ENCODE assay signal across 21 cellular contexts in the genomic region with DNA sequence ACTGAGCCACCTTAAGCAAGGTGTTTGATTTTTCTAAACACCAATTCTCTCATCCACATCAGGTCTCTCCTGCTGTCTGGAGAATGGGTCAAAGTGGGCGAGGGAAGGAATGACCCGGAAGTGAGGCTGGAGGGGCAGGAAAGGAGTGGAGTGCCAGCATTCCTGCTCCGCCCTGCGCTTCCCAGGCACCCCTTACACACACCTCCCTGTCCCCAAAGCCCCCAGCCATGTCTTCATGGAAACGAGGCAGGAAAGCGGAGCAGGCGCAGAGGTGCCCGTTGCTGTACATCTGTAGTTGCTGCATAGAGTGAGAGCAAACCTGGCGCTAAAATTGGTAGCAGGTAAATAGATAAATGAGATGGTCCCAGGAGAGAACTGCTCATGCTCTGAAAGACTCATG. TPM values are rescaled to one million over a fixed set of nuclear protein-coding genes. Genes with fewer than 3 reads are reported as not detected.
DNase-seq lines count a peak whose midpoint lies in the region; ATAC-seq, FAIRE-seq and TF ChIP-seq lines count a peak whose summit lies in the region.
"Had no signal": no experiment of that assay in that cellular context is flagged by ENCODE, and none has a peak within 500 bp of the region (broad histone marks: within the 10 kb centered on the region; RNA-seq: fewer than 3 reads in every experiment).

No MANE protein-coding gene starts in this region.

- CTCF ChIA-PET in A549 (lab: Yijun Ruan, JAX), result interaction anchor here (1.4 to 16.4 kb wide), 5 partner anchors 14 to 266 kb away, joined by 3 to 116 read pairs (median 15); no protein-coding TSS in a partner anchor
- CTCF ChIA-PET in activated CD8-positive, alpha-beta memory T cell treated with anti-CD3 and anti-CD28 coated beads, Interleukin-2, amount 10 ng/mL, durations not matched to agents 7 days and 5 days (lab: Charles Lee), result interaction anchor here (1.2 to 5.3 kb wide), 4 partner anchors 14 to 65 kb away, joined by 3 to 155 read pairs (median 35); partner anchors contain the start of gene SLC20A1

- no peak overlapping the region for H3K4me3 Mint-ChIP-seq in activated CD8-positive, alpha-beta memory T cell treated with anti-CD3 and anti-CD28 coated beads, Interleukin-2, amount 10 ng/mL, durations not matched to agents 7 days and 5 days
- H3K4me3 Mint-ChIP-seq: neural progenitor cell had no signal

- WGBS in A549 (ENCODE audit: missing lambda C conversion rate), result 88% methylated on average over 9 of the region's 9 CpGs
- WGBS in mesenchymal stem cell, result 97% methylated on average over 5 of the region's 9 CpGs

- peaks cover 45% of the 10 kb centered on the region for H3K4me1 Mint-ChIP-seq in activated CD8-positive, alpha-beta memory T cell treated with anti-CD3 and anti-CD28 coated beads, Interleukin-2, amount 10 ng/mL, durations not matched to agents 7 days and 5 days

- H2AK5ac ChIP-seq in mesenchymal stem cell (ENCODE audit: low read length, severe bottlenecking), result peak overlapping the region; percentile 29

- no peaks in the 10 kb centered on the region for H3K27me3 ChIP-seq in DND-41 (ENCODE audit: insufficient read depth, low read length, poor library complexity)
- H3K27me3 ChIP-seq in mesenchymal stem cell (ENCODE audit: control insufficient read depth in 1 of 2, insufficient read depth in 1 of 2, low read length in 2 of 2), result no peaks in the 10 kb centered on the region
- no peaks in the 10 kb centered on the region for H3K27me3 ChIP-seq in MM.1S (replicated peaks; ENCODE audit: insufficient read depth, low read length)
- H3K27me3 ChIP-seq: esophagus squamous epithelium, neural progenitor cell, testis had no signal

- peaks cover 16% of the 10 kb centered on the region for H3F3A ChIP-seq in MM.1S (ENCODE audit: insufficient read depth, low read length)

- no peaks in the 10 kb centered on the region for H3K36me3 ChIP-seq in DND-41 (ENCODE audit: insufficient read depth, low read length)
- H3K36me3 ChIP-seq in mesenchymal stem cell (ENCODE audit: control insufficient read depth in 1 of 2, insufficient read depth in 2 of 2, low read depth in 1 of 2, low read length in 2 of 2), result no peaks in the 10 kb centered on the region
- H3K36me3 ChIP-seq in MM.1S (replicated peaks; ENCODE audit: insufficient read depth, low read length), result no peaks in the 10 kb centered on the region
- H3K36me3 ChIP-seq: esophagus squamous epithelium, neural progenitor cell had no signal

- TF ChIP-seq RAD21 in A549 (conservative IDR thresholded peaks at IDR 0.05 in 1 of 2, IDR thresholded peaks at IDR 0.05 in 1 of 2), result no peak

- peaks cover under 1% of the 10 kb centered on the region for H3K27me3 Mint-ChIP-seq in activated CD8-positive, alpha-beta memory T cell treated with anti-CD3 and anti-CD28 coated beads, Interleukin-2, amount 10 ng/mL, durations not matched to agents 7 days and 5 days

- H3K4me3 ChIP-seq in A549, result no peak overlapping the region
- no peak overlapping the region for H3K4me3 ChIP-seq in DND-41 (ENCODE audit: low read depth in 1 of 2, low read length in 2 of 2)
- H3K4me3 ChIP-seq in mesenchymal stem cell (ENCODE audit: insufficient read depth in 1 of 2, low read depth in 1 of 2, low read length in 2 of 2), result no peak overlapping the region
- no peak overlapping the region for H3K4me3 ChIP-seq in MM.1S (ENCODE audit: low read length)
- H3K4me3 ChIP-seq: esophagus squamous epithelium, neural progenitor cell, testis had no signal

- H3K4me2 ChIP-seq in A549 (peak overlapping the region; percentile 67; the same call in 2 of the 3 replicates), DND-41 (ENCODE audit: insufficient read depth, low read length) (no peak overlapping the region), mesenchymal stem cell (ENCODE audit: low read length, poor library complexity, severe bottlenecking) (no peak overlapping the region), MM.1S (ENCODE audit: low read depth, low read length) (no peak overlapping the region)
- H3K4me2 ChIP-seq: neural progenitor cell had no signal

- H3K9me2 ChIP-seq in MM.1S (replicated peaks; ENCODE audit: insufficient read depth, low read length), result no peaks in the 10 kb centered on the region

- H2AFZ ChIP-seq in DND-41 (ENCODE audit: low read depth, low read length) (no peak overlapping the region), mesenchymal stem cell (ENCODE audit: low read depth, low read length) (no peak overlapping the region), MM.1S (ENCODE audit: low read length) (no peak overlapping the region)
- H2AFZ ChIP-seq: neural progenitor cell had no signal

- TF ChIP-seq CTCF in A549 (IDR thresholded peaks at IDR 0.05) (no peak), DND-41 (IDR thresholded peaks at IDR 0.05; ENCODE audit: borderline replicate concordance, extremely low read depth, low read length, poor library complexity, severe bottlenecking) (no peak), MM.1S (IDR thresholded peaks at IDR 0.05; ENCODE audit: low read length) (no peak)

- H3K23ac ChIP-seq in mesenchymal stem cell (ENCODE audit: low read length in 2 of 2), result no peak overlapping the region

- peak overlapping the region; percentile 2 to 6 for H3K18ac ChIP-seq in mesenchymal stem cell (ENCODE audit: low read depth in 1 of 2, low read length in 2 of 2)

- H3K14ac ChIP-seq in mesenchymal stem cell (ENCODE audit: low read length in 2 of 2), result no peak overlapping the region

- peak overlapping the region; percentile 93 to 94 for H3K27ac ChIP-seq in A549
- peak overlapping the region; percentile 94; the same call in 1 of the 2 replicates for H3K27ac ChIP-seq in DND-41 (ENCODE audit: low read length)
- H3K27ac ChIP-seq in mesenchymal stem cell (ENCODE audit: low read length, poor library complexity, severe bottlenecking), result no peak overlapping the region
- H3K27ac ChIP-seq in MM.1S (ENCODE audit: low read length), result no peak overlapping the region
- H3K27ac ChIP-seq: neural progenitor cell, testis had no signal

- H3K27ac Mint-ChIP-seq in activated CD8-positive, alpha-beta memory T cell treated with anti-CD3 and anti-CD28 coated beads, Interleukin-2, amount 10 ng/mL, durations not matched to agents 7 days and 5 days, result no peak overlapping the region
- H3K27ac Mint-ChIP-seq: neural progenitor cell had no signal

- no peaks in the 10 kb centered on the region for H3K79me1 ChIP-seq in mesenchymal stem cell (replicated peaks; ENCODE audit: low read length, poor library complexity, severe bottlenecking)

- H3K4me1 ChIP-seq in A549 (peaks cover 39% of the 10 kb centered on the region), DND-41 (ENCODE audit: insufficient read depth, low read length) (peaks cover 35% of the 10 kb centered on the region), mesenchymal stem cell (ENCODE audit: control insufficient read depth, insufficient read depth, low read depth, low read length) (peaks cover 13% of the 10 kb centered on the region), MM.1S (ENCODE audit: low read length) (peaks cover 24% of the 10 kb centered on the region)
- H3K4me1 ChIP-seq: neural progenitor cell, testis had no signal

- H3K9me3 ChIP-seq in A549, result no peaks in the 10 kb centered on the region
- H3K9me3 ChIP-seq in DND-41 (ENCODE audit: insufficient read depth, low read length, severe bottlenecking), result no peaks in the 10 kb centered on the region
- H3K9me3 ChIP-seq in mesenchymal stem cell (ENCODE audit: control insufficient read depth, low read length), result no peaks in the 10 kb centered on the region
- H3K9me3 ChIP-seq in MM.1S (replicated peaks; ENCODE audit: insufficient read depth, low read length), result no peaks in the 10 kb centered on the region
- H3K9me3 ChIP-seq: esophagus squamous epithelium, testis had no signal

- no peaks in the 10 kb centered on the region for H3K36me3 Mint-ChIP-seq in activated CD8-positive, alpha-beta memory T cell treated with anti-CD3 and anti-CD28 coated beads, Interleukin-2, amount 10 ng/mL, durations not matched to agents 7 days and 5 days
- H3K36me3 Mint-ChIP-seq: neural progenitor cell had no signal

- H2BK12ac ChIP-seq in mesenchymal stem cell (ENCODE audit: low read length in 2 of 2), result peak overlapping the region; percentile 11 to 92

- H2BK5ac ChIP-seq in mesenchymal stem cell (ENCODE audit: low read depth, low read length, poor library complexity, severe bottlenecking), result no peak overlapping the region

- no peak for DNase-seq in A549 (ENCODE audit: low read depth in 1 of 2, low spot score in 1 of 2)
- DNase-seq in DND-41, result no peak
- DNase-seq in activated CD8-positive, alpha-beta memory T cell treated with anti-CD3 and anti-CD28 coated beads, Interleukin-2, amount 10 ng/mL, durations not matched to agents 7 days and 5 days, result peak; percentile 23
- DNase-seq in mesenchymal stem cell, result no peak
- no peak for DNase-seq in C1 segment of cervical spinal cord (lab: John Stamatoyannopoulos, UW)
- DNase-seq in MM.1S, result no peak
- no peak for DNase-seq in SIG-M5 treated with dmso at 0.1 percent for 504 hours (lab: John Stamatoyannopoulos, UW; ENCODE audit: unreplicated experiment)
- DNase-seq: activated CD4-positive, CD25-positive, alpha-beta regulatory T cell; amygdala; COR-L47; EL; esophagus squamous epithelium; NCI-H146; NCI-H774; PC-3; T1000; testis had no signal

- peak overlapping the region; percentile 22 for H2BK120ac ChIP-seq in mesenchymal stem cell (ENCODE audit: low read depth, low read length)

- no peak for TF ChIP-seq EP300 in A549 (IDR thresholded peaks at IDR 0.05)

- POLR2A ChIA-PET in A549 (lab: Yijun Ruan, JAX), result no interaction called here

- TF ChIP-seq POLR2A in A549 (IDR thresholded peaks at IDR 0.05; ENCODE audit: low read length), result no peak

- H3K79me2 ChIP-seq in DND-41 (ENCODE audit: insufficient read depth, low read length), result no peaks in the 10 kb centered on the region
- H3K79me2 ChIP-seq in MM.1S (ENCODE audit: low read length), result no peaks in the 10 kb centered on the region

- no peak for FAIRE-seq in A549 (lab: Jason Lieb, UNC)

- H4K20me1 ChIP-seq in DND-41 (ENCODE audit: insufficient read depth, low read length), result no peaks in the 10 kb centered on the region
- no peaks in the 10 kb centered on the region for H4K20me1 ChIP-seq in MM.1S (ENCODE audit: insufficient read depth, low read length)

- no peak overlapping the region for H2BK15ac ChIP-seq in mesenchymal stem cell (ENCODE audit: low read depth, poor library complexity, severe bottlenecking)

- H3K4ac ChIP-seq in mesenchymal stem cell (ENCODE audit: low read depth in 1 of 2, low read length in 2 of 2), result peak overlapping the region in 1 of 2 experiments; percentile 91

- H3K9ac ChIP-seq in DND-41 (ENCODE audit: low read depth, low read length) (no peak overlapping the region), mesenchymal stem cell (ENCODE audit: low read length) (peak overlapping the region; percentile 82), MM.1S (ENCODE audit: low read length) (no peak overlapping the region)
- H3K9ac ChIP-seq: neural progenitor cell had no signal

- H4K91ac ChIP-seq in mesenchymal stem cell (ENCODE audit: low read length), result peak overlapping the region; percentile 85

- no peak for ATAC-seq in A549
- no peak for ATAC-seq in DND-41 (ENCODE audit: insufficient read depth, low read depth)
- no peak for ATAC-seq in activated CD8-positive, alpha-beta memory T cell treated with anti-CD3 and anti-CD28 coated beads, Interleukin-2, amount 10 ng/mL, durations not matched to agents 7 days and 5 days
- ATAC-seq: PC-3 had no signal

- H4K8ac ChIP-seq in mesenchymal stem cell (ENCODE audit: low read length), result peak overlapping the region; percentile 76

- no peaks in the 10 kb centered on the region for H3K9me3 Mint-ChIP-seq in activated CD8-positive, alpha-beta memory T cell treated with anti-CD3 and anti-CD28 coated beads, Interleukin-2, amount 10 ng/mL, durations not matched to agents 7 days and 5 days (ENCODE audit: low read depth)
- H3K9me3 Mint-ChIP-seq: neural progenitor cell had no signal

RNA-seq across cellular contexts. Expression of gene NT5DC4, which starts 27.2 kb away (rescaled TPM):
- polyA plus RNA-seq in A549 (2011; rRNA removed) (not detected in 2 replicates), A549 (2017; fragmentation: RNase III; extraction: RNeasy Plus Mini Kit Qiagen cat#74134 plus additional on column Dnase treatment) (not detected in 3 replicates)
- polyA plus RNA-seq in A549 (2012; cell fraction: cytosol; rRNA removed), result not detected in 2 replicates
- 0.01 TPM in 1 of 2 replicates, not detected in the other for polyA plus RNA-seq in A549 (2012; cell fraction: nucleus; rRNA removed)
- not detected in 2 replicates for polyA minus RNA-seq in A549 (2011; rRNA and poly(A)+ RNA removed)
- total RNA-seq in activated CD8-positive, alpha-beta memory T cell treated with anti-CD3 and anti-CD28 coated beads, Interleukin-2, amount 10 ng/mL, durations not matched to agents 7 days and 5 days, result not detected
- not detected for polyA plus RNA-seq in mesenchymal stem cell (2013, experiment 1 of 2)
- polyA plus RNA-seq in mesenchymal stem cell (2013, experiment 2 of 2), result not detected
- total RNA-seq: cardiac septum, esophagus squamous epithelium, glomerular endothelial cell, SK-MEL-5 had no signal

RNA-seq across cellular contexts. Expression of gene SLC20A1, which starts 47.9 kb away (rescaled TPM):
- polyA plus RNA-seq in A549 (2011; rRNA removed) (86.8 and 88.7 TPM in 2 replicates), A549 (2017; fragmentation: RNase III; extraction: RNeasy Plus Mini Kit Qiagen cat#74134 plus additional on column Dnase treatment) (71.0 to 83.6 TPM (median 74.3 TPM) in 3 replicates)
- 31.9 and 37.7 TPM in 2 replicates for polyA plus RNA-seq in A549 (2012; cell fraction: cytosol; rRNA removed)
- 51.1 and 68.2 TPM in 2 replicates for polyA plus RNA-seq in A549 (2012; cell fraction: nucleus; rRNA removed)
- 62.7 and 79.1 TPM in 2 replicates for polyA minus RNA-seq in A549 (2011; rRNA and poly(A)+ RNA removed)
- total RNA-seq in activated CD8-positive, alpha-beta memory T cell treated with anti-CD3 and anti-CD28 coated beads, Interleukin-2, amount 10 ng/mL, durations not matched to agents 7 days and 5 days, result 100 to 1,000 TPM; 134 to 146 TPM
- 115 TPM for polyA plus RNA-seq in mesenchymal stem cell (2013, experiment 1 of 2)
- 115 TPM for polyA plus RNA-seq in mesenchymal stem cell (2013, experiment 2 of 2)

Comparison
In these comparisons a context has a peak if more than half of its experiments do, and no peak if none do; other contexts are left out.
1. H3K27ac ChIP-seq: peak in A549 (2 of 2) and DND-41 (single experiment); none in mesenchymal stem cell (single experiment) and MM.1S (single experiment).